Comparison of ENCODE assay signal across 8 cellular contexts in the genomic region with DNA sequence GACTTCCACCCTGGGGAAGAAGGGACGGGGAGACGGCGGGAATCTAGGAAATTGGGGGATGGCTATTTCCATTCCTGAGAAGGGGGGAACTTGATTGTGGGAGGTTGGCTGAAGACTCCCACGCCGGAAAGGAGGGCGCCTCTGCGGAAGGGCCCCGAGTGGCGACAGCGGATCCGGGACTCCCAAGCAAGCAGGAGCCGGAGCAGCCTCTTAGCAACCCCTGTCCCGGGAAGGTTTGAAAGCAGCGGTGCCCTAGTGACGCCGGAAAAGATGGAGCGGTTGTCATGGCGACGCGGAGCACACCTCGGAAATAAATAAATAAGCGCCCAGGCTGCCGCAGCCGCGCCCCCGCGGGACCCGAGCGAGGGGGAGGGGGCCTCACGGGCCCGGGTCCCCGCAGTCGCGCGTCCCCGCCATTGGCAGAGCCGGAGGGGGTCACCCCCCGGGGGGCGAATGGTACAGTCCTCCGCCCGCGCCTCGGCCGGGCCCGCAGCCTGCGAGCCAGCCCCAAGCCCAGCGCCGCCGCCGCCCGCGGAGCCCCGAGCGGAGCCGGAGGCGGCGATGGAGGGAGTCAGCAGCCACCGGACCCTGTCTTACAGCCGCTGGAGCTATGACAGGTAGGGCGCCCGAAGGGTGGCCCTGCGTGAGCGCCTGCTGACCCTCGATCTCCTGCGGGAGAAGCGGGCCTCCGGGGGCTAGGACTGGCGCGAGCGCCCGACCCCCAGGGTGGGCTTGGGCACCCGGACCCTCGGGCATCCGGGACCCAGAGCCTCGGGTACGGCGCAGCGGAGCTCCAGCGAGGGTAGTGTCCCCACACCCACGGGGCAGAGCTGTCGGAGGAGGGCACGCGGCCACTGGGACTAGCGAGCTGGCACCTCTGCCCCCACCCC. TPM values are rescaled to one million over a fixed set of nuclear protein-coding genes. Genes with fewer than 3 reads are reported as not detected.
A peak's percentile ranks its signal among the peaks of the same experiment; 100 is the strongest.
DNase-seq lines count a peak whose midpoint lies in the region; ATAC-seq and TF ChIP-seq lines count a peak whose summit lies in the region.

No MANE protein-coding gene starts in this region.

- 1 to 7% methylated on average over 16 to 83 of the region's 84 CpGs for WGBS in body of pancreas, 2 donors
- 0 to 1% methylated on average over 55 to 84 of the region's 84 CpGs for WGBS in aorta, 2 donors

- H3K36me3 ChIP-seq in BLaER1 treated with 17β-estradiol and CSF1 and Interleukin-3, amounts not matched to agents 10 nM and 100 nM: no peaks in the 10 kb centered on the region
- H3K36me3 ChIP-seq in body of pancreas (replicated peaks in 1 of 2; ENCODE audit: insufficient read depth in 1 of 2, low read depth in 2 of 2): no peaks in the 10 kb centered on the region
- no peaks in the 10 kb centered on the region for H3K36me3 ChIP-seq in aorta (ENCODE audit: control insufficient read depth in 1 of 2, insufficient read depth in 2 of 2, low read length in 1 of 2)

- DNase-seq in body of pancreas (peak; percentile 69 to 78 (median 76)), iPS DF 4.7 (ENCODE audit: extremely low read depth, low spot score) (peak; percentile 30), retina (peak; percentile 92), aorta (peak; percentile 83 to 92), GM19238 (ENCODE audit: insufficient read length, low spot score) (no peak)

- H3K27ac ChIP-seq in BLaER1 treated with 17β-estradiol and CSF1 and Interleukin-3, amounts not matched to agents 10 nM and 100 nM: peak overlapping the region in 5 of 11 experiments; percentile 26 to 73 (median 59); a peak in 8 of 22 replicates
- peak overlapping the region; percentile 45 for H3K27ac ChIP-seq in VCaP
- H3K27ac ChIP-seq in body of pancreas: peak overlapping the region in 2 of 4 donors; percentile 24 to 33
- no peak overlapping the region for H3K27ac ChIP-seq in aorta (ENCODE audit: low read depth in 1 of 2, low read length in 2 of 2)

- H3K9me3 ChIP-seq in BLaER1 treated with 17β-estradiol and CSF1 and Interleukin-3, amounts not matched to agents 10 nM and 100 nM (replicated peaks in 1 of 11): no peaks in the 10 kb centered on the region
- H3K9me3 ChIP-seq in body of pancreas (no peaks in the 10 kb centered on the region), aorta (ENCODE audit: control insufficient read depth, low read length) (no peaks in the 10 kb centered on the region)

- peaks cover 0 to 7% (median 0%) of the 10 kb centered on the region in 11 experiments; a peak in 4 of 22 replicates for H4K20me1 ChIP-seq in BLaER1 treated with 17β-estradiol and CSF1 and Interleukin-3, amounts not matched to agents 10 nM and 100 nM

- no peak for TF ChIP-seq CTCF in VCaP (conservative IDR thresholded peaks at IDR 0.05)
- TF ChIP-seq CTCF in body of pancreas (IDR thresholded peaks at IDR 0.05): no peak

- TF ChIP-seq POLR2A in body of pancreas (IDR thresholded peaks at IDR 0.05): no peak

- ATAC-seq in HG02981 (IDR thresholded peaks at IDR 0.05; ENCODE audit: unreplicated experiment) (peak; percentile 43), body of pancreas (peak; percentile 66), aorta (ENCODE audit: low FRiP score) (peak; percentile 80)

- H3K4me1 ChIP-seq in BLaER1 treated with 17β-estradiol and CSF1 and Interleukin-3, amounts not matched to agents 10 nM and 100 nM: peaks cover 7 to 18% (median 15%) of the 10 kb centered on the region in 10 experiments; a peak in 16 of 20 replicates
- H3K4me1 ChIP-seq in body of pancreas (peaks cover 12% of the 10 kb centered on the region), aorta (ENCODE audit: control insufficient read depth in 1 of 2, insufficient read depth in 2 of 2, low read length in 2 of 2) (no peaks in the 10 kb centered on the region)

- peak overlapping the region; percentile 57 to 79 (median 70) for H3K4me3 ChIP-seq in BLaER1 treated with 17β-estradiol and CSF1 and Interleukin-3, amounts not matched to agents 10 nM and 100 nM
- H3K4me3 ChIP-seq in body of pancreas (peak overlapping the region in 1 of 2 donors; percentile 40), aorta (ENCODE audit: low read length in 2 of 2) (peak overlapping the region; percentile 47 to 59)

- intact Hi-C loops in body of pancreas (cut with DNase I): no loop called here
- intact Hi-C loops in aorta (cut with DNase I): loop anchor here in 1 of 2 donors (2.0 kb wide), 1 partner anchor 30 kb away; no protein-coding TSS in a partner anchor

- peak overlapping the region; percentile 92 to 100 (median 100) for H3K4me2 ChIP-seq in BLaER1 treated with 17β-estradiol and CSF1 and Interleukin-3, amounts not matched to agents 10 nM and 100 nM

- H3K9ac ChIP-seq in BLaER1 treated with 17β-estradiol and CSF1 and Interleukin-3, amounts not matched to agents 10 nM and 100 nM: peak overlapping the region; percentile 53 to 78 (median 70); a peak in 21 of 22 replicates

- H3K27me3 ChIP-seq in BLaER1 treated with 17β-estradiol and CSF1 and Interleukin-3, amounts not matched to agents 10 nM and 100 nM: peaks cover 30 to 44% (median 39%) of the 10 kb centered on the region in 11 experiments
- H3K27me3 ChIP-seq in body of pancreas (peaks cover 0 to 11% of the 10 kb centered on the region in 2 donors), aorta (ENCODE audit: control insufficient read depth in 1 of 2, insufficient read depth in 2 of 2, low read length in 1 of 2) (no peaks in the 10 kb centered on the region)

RNA-seq across cellular contexts. Expression of a gene that starts 31.9 kb away (rescaled TPM):
- total RNA-seq in body of pancreas: 100 to 1,000 TPM; 138 to 153 TPM
- total RNA-seq in aorta: 100 to 1,000 TPM; 156 to 183 TPM
- 100 to 1,000 TPM; 258 to 486 TPM for polyA plus RNA-seq in aorta

RNA-seq across cellular contexts. Expression of a gene that starts 53.7 kb away (rescaled TPM):
- total RNA-seq in body of pancreas (not detected), aorta (not detected)
- polyA plus RNA-seq in aorta: not detected
